1 cellular context compared by ENCODE assay signal in the genomic region with DNA sequence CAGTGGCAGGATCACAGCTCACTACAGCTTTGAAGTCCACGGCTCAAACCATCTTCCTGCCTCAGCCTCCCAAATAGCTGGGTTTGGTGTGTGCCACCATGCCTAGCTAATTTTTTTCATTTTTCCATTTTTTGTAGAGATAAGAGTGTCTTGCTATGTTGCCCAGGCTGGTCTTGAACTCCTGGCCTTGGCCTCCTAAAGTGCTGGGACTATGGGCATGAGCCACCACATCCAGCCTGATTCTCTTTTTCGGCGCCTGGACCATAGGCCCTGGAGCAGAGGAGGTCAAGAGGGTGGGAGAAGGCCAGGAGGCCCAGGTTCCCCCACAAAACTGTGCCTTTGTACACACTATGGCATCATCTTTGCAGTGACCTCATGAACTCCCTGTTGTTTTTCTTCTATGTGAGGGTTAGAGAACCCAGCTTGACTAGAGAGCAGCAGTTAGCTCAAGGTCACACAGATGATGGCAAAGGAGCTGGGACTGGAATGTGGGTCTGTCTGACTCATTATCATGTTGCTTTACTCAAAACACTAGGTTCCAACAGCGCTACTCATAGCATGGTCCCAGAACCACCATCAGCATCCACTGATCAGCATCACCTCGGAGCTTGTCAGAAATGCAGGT.
TF ChIP-seq lines count a peak whose summit lies in the region.

No MANE protein-coding gene starts in this region.

TF ChIP-seq in K562, 482 proteins besides CTCF, POLR2A, EP300 and RAD21:
- TF ChIP-seq SP2 (IDR thresholded peaks at IDR 0.05; ENCODE audit: extremely low read depth, low read depth, low read length, poor library complexity, severe bottlenecking): no peak
- TF ChIP-seq HMGN3 (IDR thresholded peaks at IDR 0.05; ENCODE audit: borderline replicate concordance, extremely low read depth, insufficient read length, low read depth, low read length): no peak
- no peak for TF ChIP-seq TAF1 (IDR thresholded peaks at IDR 0.05; ENCODE audit: control insufficient read depth, extremely low read depth, insufficient read depth, low read length, severe bottlenecking)
- TF ChIP-seq ATF3 (IDR thresholded peaks at IDR 0.05): 0 out of 2 replicates have a peak, but pooled peaks have one; percentile 14
- TF ChIP-seq ATF3 (CRISPR knock-in tag; conservative IDR thresholded peaks at IDR 0.05): no peak
- TF ChIP-seq ZNF239 (CRISPR knock-in tag; IDR thresholded peaks at IDR 0.05): no peak
